ENCODE assay signal across 7 cellular contexts in the genomic region with DNA sequence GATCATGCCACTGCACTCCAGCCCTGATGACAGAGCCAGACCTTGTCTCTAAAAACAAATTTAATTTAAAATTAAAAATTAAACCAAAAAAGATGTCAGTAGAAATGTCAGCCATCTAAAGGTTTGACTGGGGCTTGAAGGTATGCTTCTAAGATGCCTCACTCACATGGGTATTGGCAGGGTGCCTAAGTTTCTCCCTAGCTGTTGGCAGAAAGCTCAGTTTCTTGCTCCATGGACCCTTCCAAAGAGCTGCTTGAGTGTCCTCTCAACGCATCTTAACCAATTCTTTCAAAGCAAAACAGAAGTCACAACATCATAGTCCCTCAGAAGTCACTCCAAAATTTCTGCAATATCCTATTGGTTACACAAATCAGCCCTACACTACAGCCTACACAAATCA.
"Had no signal": no experiment of that assay in that cellular context is flagged by ENCODE, and none has a peak within 500 bp of the region (broad histone marks: within the 10 kb centered on the region; RNA-seq: fewer than 3 reads in every experiment).

No MANE protein-coding gene starts in this region.

- DNase-seq: IMR-90, KBM-7, KG1 had no signal

- ATAC-seq: HepG2, K562 had no signal

- H3K4me3 ChIP-seq: K562 had no signal

- H3K27ac ChIP-seq: HL-60, KMS-11 had no signal
